ENCODE assay signal across 1 cellular context in the genomic region with DNA sequence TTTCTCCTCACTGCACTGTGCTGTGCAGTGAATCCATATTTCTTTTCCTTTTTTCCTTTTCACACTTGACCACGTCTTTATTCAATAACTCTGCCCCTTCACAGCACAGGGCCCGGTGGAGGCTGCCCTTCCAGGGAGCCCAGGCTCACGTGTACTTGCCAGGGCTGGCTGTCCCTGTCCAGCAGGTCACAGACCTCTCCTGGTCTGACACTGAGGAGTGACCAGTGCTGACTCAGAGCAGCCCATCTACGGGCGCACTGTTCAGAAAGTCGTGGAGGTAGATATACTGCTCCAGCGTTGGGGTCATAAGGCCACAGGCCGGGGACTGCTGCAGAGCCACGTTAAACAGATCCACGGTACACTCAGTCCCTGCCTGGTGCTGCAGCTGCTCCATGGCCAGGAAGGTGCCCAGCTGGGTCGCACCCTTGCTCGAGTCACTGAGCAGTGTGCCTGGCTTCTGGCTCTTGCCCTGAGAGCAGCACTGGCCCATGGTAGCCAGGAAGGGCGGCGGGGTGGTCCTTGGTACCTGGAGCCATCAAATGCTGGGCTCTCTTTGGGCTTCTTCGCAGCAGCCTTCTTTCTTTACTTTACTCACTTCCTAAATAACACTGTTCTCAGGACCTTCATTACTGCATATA.
TF ChIP-seq lines count a peak whose summit lies in the region.

No MANE protein-coding gene starts in this region.

TF ChIP-seq in HepG2, 621 proteins besides CTCF, POLR2A, EP300 and RAD21 (continued from another document):
- TF ChIP-seq ZBTB49 (CRISPR knock-in tag; IDR thresholded peaks at IDR 0.05; ENCODE audit: borderline replicate concordance) (no peak), ZNF446 (CRISPR knock-in tag; IDR thresholded peaks at IDR 0.05) (no peak), ZNF432 (CRISPR knock-in tag; IDR thresholded peaks at IDR 0.05; ENCODE audit: borderline replicate concordance) (no peak), ARID4A (CRISPR knock-in tag; IDR thresholded peaks at IDR 0.05; ENCODE audit: borderline replicate concordance) (no peak), ATRX (CRISPR knock-in tag; IDR thresholded peaks at IDR 0.05; ENCODE audit: borderline replicate concordance) (no peak), STAG1 (CRISPR knock-in tag; IDR thresholded peaks at IDR 0.05) (no peak), ZNF674 (CRISPR knock-in tag; IDR thresholded peaks at IDR 0.05; ENCODE audit: low read depth) (no peak), ZNF598 (CRISPR knock-in tag; IDR thresholded peaks at IDR 0.05; ENCODE audit: borderline replicate concordance) (no peak), ZBTB3 (CRISPR knock-in tag; IDR thresholded peaks at IDR 0.05; ENCODE audit: borderline replicate concordance, low read depth) (no peak), ZNF124 (CRISPR knock-in tag; IDR thresholded peaks at IDR 0.05) (no peak), MED1 (CRISPR knock-in tag; IDR thresholded peaks at IDR 0.05) (no peak)
- TF ChIP-seq, protein P1, sequence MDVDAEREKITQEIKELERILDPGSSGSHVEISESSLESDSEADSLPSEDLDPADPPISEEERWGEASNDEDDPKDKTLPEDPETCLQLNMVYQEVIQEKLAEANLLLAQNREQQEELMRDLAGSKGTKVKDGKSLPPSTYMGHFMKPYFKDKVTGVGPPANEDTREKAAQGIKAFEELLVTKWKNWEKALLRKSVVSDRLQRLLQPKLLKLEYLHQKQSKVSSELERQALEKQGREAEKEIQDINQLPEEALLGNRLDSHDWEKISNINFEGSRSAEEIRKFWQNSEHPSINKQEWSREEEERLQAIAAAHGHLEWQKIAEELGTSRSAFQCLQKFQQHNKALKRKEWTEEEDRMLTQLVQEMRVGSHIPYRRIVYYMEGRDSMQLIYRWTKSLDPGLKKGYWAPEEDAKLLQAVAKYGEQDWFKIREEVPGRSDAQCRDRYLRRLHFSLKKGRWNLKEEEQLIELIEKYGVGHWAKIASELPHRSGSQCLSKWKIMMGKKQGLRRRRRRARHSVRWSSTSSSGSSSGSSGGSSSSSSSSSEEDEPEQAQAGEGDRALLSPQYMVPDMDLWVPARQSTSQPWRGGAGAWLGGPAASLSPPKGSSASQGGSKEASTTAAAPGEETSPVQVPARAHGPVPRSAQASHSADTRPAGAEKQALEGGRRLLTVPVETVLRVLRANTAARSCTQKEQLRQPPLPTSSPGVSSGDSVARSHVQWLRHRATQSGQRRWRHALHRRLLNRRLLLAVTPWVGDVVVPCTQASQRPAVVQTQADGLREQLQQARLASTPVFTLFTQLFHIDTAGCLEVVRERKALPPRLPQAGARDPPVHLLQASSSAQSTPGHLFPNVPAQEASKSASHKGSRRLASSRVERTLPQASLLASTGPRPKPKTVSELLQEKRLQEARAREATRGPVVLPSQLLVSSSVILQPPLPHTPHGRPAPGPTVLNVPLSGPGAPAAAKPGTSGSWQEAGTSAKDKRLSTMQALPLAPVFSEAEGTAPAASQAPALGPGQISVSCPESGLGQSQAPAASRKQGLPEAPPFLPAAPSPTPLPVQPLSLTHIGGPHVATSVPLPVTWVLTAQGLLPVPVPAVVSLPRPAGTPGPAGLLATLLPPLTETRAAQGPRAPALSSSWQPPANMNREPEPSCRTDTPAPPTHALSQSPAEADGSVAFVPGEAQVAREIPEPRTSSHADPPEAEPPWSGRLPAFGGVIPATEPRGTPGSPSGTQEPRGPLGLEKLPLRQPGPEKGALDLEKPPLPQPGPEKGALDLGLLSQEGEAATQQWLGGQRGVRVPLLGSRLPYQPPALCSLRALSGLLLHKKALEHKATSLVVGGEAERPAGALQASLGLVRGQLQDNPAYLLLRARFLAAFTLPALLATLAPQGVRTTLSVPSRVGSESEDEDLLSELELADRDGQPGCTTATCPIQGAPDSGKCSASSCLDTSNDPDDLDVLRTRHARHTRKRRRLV (CRISPR knock-in tag; IDR thresholded peaks at IDR 0.05): no peak
